ENCODE assay signal across 26 cellular contexts in genomic region chr20:24816431-24816830, GRCh38.
"Had no signal": no experiment of that assay in that cellular context is flagged by ENCODE, and none has a peak within 500 bp of the region (broad histone marks: within the 10 kb centered on the region; RNA-seq: fewer than 3 reads in every experiment).

No MANE protein-coding gene starts in this region.

- H3K27ac Mint-ChIP-seq: activated naive CD8-positive, alpha-beta T cell; activated T-helper 17 cell treated with anti-CD3 and anti-CD28 coated beads, Interleukin-2, amount 50 U/mL, for 72 hours; effector memory CD8-positive, alpha-beta T cell; mesothelial cell of epicardium; natural killer cell; T-helper 2 cell treated with Interferon-gamma antibody and Interleukin-4, amounts not matched to agents 5 μg/mL and 100 μg/mL, for 36 hours had no signal

- H3K27me3 ChIP-seq: adrenal gland, colonic mucosa, right atrium auricular region, upper lobe of left lung had no signal

- DNase-seq: activated CD4-positive, alpha-beta T cell treated with anti-CD3 and anti-CD28 coated beads for 1 hour; activated CD4-positive, alpha-beta T cell treated with anti-CD3 and anti-CD28 coated beads, Interleukin-2, amount 50 U/mL, for 1 hour; activated naive CD4-positive, alpha-beta T cell; activated T-cell treated with anti-CD3 and anti-CD28 coated beads, Interleukin-2, amount 50 U/mL, for 1 hour; adrenal gland; central memory CD4-positive, alpha-beta T cell; colonic mucosa; dorsolateral prefrontal cortex; effector memory CD8-positive, alpha-beta T cell; left ventricle myocardium superior; mammary epithelial cell; natural killer cell; stimulated activated CD4-positive, alpha-beta T cell treated with anti-CD3 and anti-CD28 coated beads, Interleukin-12 subunit alpha, Interleukin-12 subunit beta, amount 100 ng/mL, for 4 hours; stimulated activated CD4-positive, alpha-beta T cell treated with anti-CD3 and anti-CD28 coated beads, Interleukin-4, amount 100 ng/mL, for 4 hours; stimulated activated naive CD8-positive, alpha-beta T cell treated with anti-CD3 and anti-CD28 coated beads, Interleukin-15, Interleukin-2, amounts not matched to agents 100 U/mL and 50 U/mL, for 24 hours; upper lobe of left lung had no signal

- H3K27me3 Mint-ChIP-seq: activated naive CD8-positive, alpha-beta T cell had no signal

- H3K4me1 ChIP-seq: adrenal gland, colonic mucosa, esophagus muscularis mucosa, prostate gland, right atrium auricular region, upper lobe of left lung had no signal

- H3K4me3 Mint-ChIP-seq: activated naive CD8-positive, alpha-beta T cell; activated T-helper 17 cell treated with anti-CD3 and anti-CD28 coated beads, Interleukin-2, amount 50 U/mL, for 72 hours; effector memory CD8-positive, alpha-beta T cell; mesothelial cell of epicardium; natural killer cell; T-helper 2 cell treated with Interferon-gamma antibody and Interleukin-4, amounts not matched to agents 5 μg/mL and 100 μg/mL, for 36 hours had no signal

- H3K4me1 Mint-ChIP-seq: activated T-helper 17 cell treated with anti-CD3 and anti-CD28 coated beads, Interleukin-2, amount 50 U/mL, for 72 hours; mesothelial cell of epicardium had no signal

- H3K27ac ChIP-seq: adrenal gland, colonic mucosa, dorsolateral prefrontal cortex, esophagus muscularis mucosa, prostate gland, right atrium auricular region, upper lobe of left lung had no signal

- H3K36me3 Mint-ChIP-seq: activated naive CD8-positive, alpha-beta T cell; mesothelial cell of epicardium; natural killer cell had no signal

- H3K9me3 ChIP-seq: adrenal gland, colonic mucosa, esophagus muscularis mucosa, prostate gland, right atrium auricular region, upper lobe of left lung had no signal

- ATAC-seq: activated T-helper 17 cell treated with anti-CD3 and anti-CD28 coated beads, Interleukin-2, amount 50 U/mL, for 72 hours; effector memory CD8-positive, alpha-beta T cell; left ventricle myocardium superior; stimulated activated naive CD8-positive, alpha-beta T cell treated with anti-CD3 and anti-CD28 coated beads, Interleukin-15, Interleukin-2, amounts not matched to agents 100 U/mL and 50 U/mL, for 24 hours had no signal

- H3K4me3 ChIP-seq: adrenal gland, colonic mucosa, dorsolateral prefrontal cortex, esophagus muscularis mucosa, prostate gland, right atrium auricular region, upper lobe of left lung had no signal

- H3K9me3 Mint-ChIP-seq: effector memory CD8-positive, alpha-beta T cell; mesothelial cell of epicardium; natural killer cell; T-helper 2 cell treated with Interferon-gamma antibody and Interleukin-4, amounts not matched to agents 5 μg/mL and 100 μg/mL, for 36 hours had no signal

- FAIRE-seq: astrocyte, endothelial cell of umbilical vein, frontal cortex had no signal

- H3K36me3 ChIP-seq: adrenal gland, colonic mucosa, esophagus muscularis mucosa, prostate gland, right atrium auricular region, upper lobe of left lung had no signal
